In genomic region chr18:43043626-43044025, GRCh38 we compare ENCODE assay signal across 20 cellular contexts.
"Had no signal": no experiment of that assay in that cellular context is flagged by ENCODE, and none has a peak within 500 bp of the region (broad histone marks: within the 10 kb centered on the region; RNA-seq: fewer than 3 reads in every experiment).

No MANE protein-coding gene starts in this region.

- H3K27ac ChIP-seq: coronary artery, esophagus muscularis mucosa, foreskin keratinocyte, gastroesophageal sphincter, heart left ventricle, hepatocyte, left lung, lower lobe of right lung had no signal

- ATAC-seq: foreskin keratinocyte, gastroesophageal sphincter, heart left ventricle, left cardiac atrium, left lung, left ventricle myocardium superior, lower lobe of right lung, mucosa of descending colon had no signal

- H3K4me1 ChIP-seq: foreskin keratinocyte, gastroesophageal sphincter, heart left ventricle, left lung, lower lobe of right lung had no signal

- H3K4me3 ChIP-seq: coronary artery, esophagus muscularis mucosa, gastroesophageal sphincter, heart left ventricle, hepatocyte, left lung, lower lobe of right lung, mucosa of descending colon had no signal

- H3K9me3 ChIP-seq: esophagus muscularis mucosa, gastroesophageal sphincter, heart left ventricle, left lung, lower lobe of right lung, mucosa of descending colon had no signal

- FAIRE-seq: colon, endothelial cell of umbilical vein, islet of Langerhans, keratinocyte had no signal

- H3K36me3 ChIP-seq: esophagus muscularis mucosa, gastroesophageal sphincter, heart left ventricle, left lung, lower lobe of right lung had no signal

- DNase-seq: effector CD4-positive, alpha-beta T cell; effector memory CD4-positive, alpha-beta T cell; foreskin keratinocyte; heart left ventricle; hypothalamus; left cardiac atrium; left lung; left ventricle myocardium superior; lower lobe of right lung; mesenchymal stem cell; mucosa of descending colon; naive B cell had no signal

- H3K4me2 ChIP-seq: hepatocyte had no signal
